In genomic region chr17:17433260-17433659, GRCh38 we compare ENCODE assay signal across 1 cellular context.
A peak's percentile ranks its signal among the peaks of the same experiment; 100 is the strongest.
TF ChIP-seq lines count a peak whose summit lies in the region.

No MANE protein-coding gene starts in this region.

TF ChIP-seq in K562, 482 proteins besides CTCF, POLR2A, EP300 and RAD21 (continued from another document):
- no peak for TF ChIP-seq CEBPG (CRISPR knock-in tag; IDR thresholded peaks at IDR 0.05)
- 0 out of 4 replicates have a peak, but pooled peaks of 1 of the 2 experiments have one; percentile 26 for TF ChIP-seq CEBPG (tag; conservative IDR thresholded peaks at IDR 0.05 in 1 of 2, IDR thresholded peaks at IDR 0.05 in 1 of 2)
